In the genomic region with DNA sequence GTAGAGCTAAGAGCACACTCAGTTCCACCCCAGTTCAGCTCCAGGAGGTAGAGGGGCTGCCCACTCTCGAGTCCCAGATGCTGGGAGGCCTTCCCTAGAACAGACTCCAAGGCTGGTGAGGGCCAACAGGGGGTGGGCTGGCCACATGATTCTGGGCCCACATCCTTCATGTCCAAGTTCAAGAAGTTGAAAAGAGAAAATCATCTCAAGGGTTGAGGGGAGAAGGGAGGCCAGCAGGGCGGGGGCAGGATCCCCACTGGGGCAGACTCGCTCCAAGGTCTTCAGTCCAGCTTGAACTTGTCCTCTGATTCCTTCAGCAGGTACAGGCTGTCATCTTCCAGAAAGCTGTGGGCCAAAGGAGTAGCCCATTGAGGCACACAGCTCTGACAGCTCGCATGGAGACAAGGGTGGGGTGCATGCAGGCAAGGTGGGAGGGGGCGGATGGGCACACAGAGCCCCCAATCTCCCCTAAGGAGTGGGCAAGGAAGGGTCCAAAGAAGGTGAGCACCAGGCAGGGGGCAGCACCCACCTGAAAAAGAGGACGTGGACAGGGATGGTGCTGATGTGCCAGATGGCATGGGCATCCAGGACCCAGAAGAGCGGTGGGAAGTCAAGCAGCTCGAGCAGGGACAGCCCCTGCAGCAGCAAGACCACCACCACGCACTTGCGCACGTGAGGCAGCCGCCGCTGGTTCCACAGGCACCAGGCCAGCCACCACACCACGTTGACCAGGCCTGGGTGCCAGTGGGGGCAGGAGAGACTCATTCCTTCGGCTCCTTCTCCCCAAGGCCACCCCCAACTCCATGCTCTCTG, we compare ENCODE assay signal across 16 cellular contexts. TPM values are rescaled to one million over a fixed set of nuclear protein-coding genes. Genes with fewer than 3 reads are reported as not detected.
DNase-seq lines count a peak whose midpoint lies in the region; ATAC-seq, FAIRE-seq and TF ChIP-seq lines count a peak whose summit lies in the region.
"Had no signal": no experiment of that assay in that cellular context is flagged by ENCODE, and none has a peak within 500 bp of the region (broad histone marks: within the 10 kb centered on the region; RNA-seq: fewer than 3 reads in every experiment).

No MANE protein-coding gene starts in this region.

- H3K4me1 ChIP-seq in astrocyte (ENCODE audit: insufficient read depth, low read length) (no peaks in the 10 kb centered on the region), mucosa of rectum (ENCODE audit: control insufficient read depth in 2 of 2, insufficient read depth in 2 of 2, low read length in 2 of 2) (peaks cover 41 to 46% of the 10 kb centered on the region in 2 donors)

- peaks cover 6% of the 10 kb centered on the region for H3K4me1 Mint-ChIP-seq in astrocyte (ENCODE audit: low read depth, unreplicated experiment)

- intact Hi-C loops in Right ventricle myocardium superior (cut with DNase I), result loop anchor here (5.0 kb wide), 1 partner anchor 35 kb away; a partner anchor contains a TSS
- intact Hi-C loops in cardiac septum (cut with DNase I), result no loop called here

- CTCF ChIA-PET in HEK293T (lab: Yijun Ruan, JAX), result interaction anchor here (0.8 to 6.1 kb wide), 4 partner anchors 19 to 83 kb away, joined by 3 to 77 read pairs (median 16); no protein-coding TSS in a partner anchor

- H4K20me1 ChIP-seq in astrocyte (ENCODE audit: insufficient read depth, low read length), result no peaks in the 10 kb centered on the region

- H3K36me3 Mint-ChIP-seq in astrocyte (ENCODE audit: low read depth, unreplicated experiment), result no peaks in the 10 kb centered on the region
- H3K36me3 Mint-ChIP-seq: CD4-positive, alpha-beta memory T cell; memory B cell had no signal

- no peaks in the 10 kb centered on the region for H3K9me3 Mint-ChIP-seq in astrocyte (ENCODE audit: unreplicated experiment)
- H3K9me3 Mint-ChIP-seq: activated T-helper 2 cell treated with anti-CD3 and anti-CD28 coated beads, Interferon-gamma antibody, Interleukin-2, Interleukin-4, amounts not matched to agents 10 μg/mL and 5 μg/mL and 100 μg/mL, durations not matched to agents 14 hours and 24 hours and 36 hours; CD4-positive, alpha-beta memory T cell; memory B cell; T-helper 1 cell treated with Interleukin-12 subunit alpha and Interleukin-12 subunit beta and Interleukin-4 antibody, amounts not matched to agents 30 μg/mL and 1 μg/mL, for 36 hours had no signal

- peak overlapping the region; percentile 58 for H3K27ac Mint-ChIP-seq in astrocyte (ENCODE audit: unreplicated experiment)
- H3K27ac Mint-ChIP-seq: activated T-helper 2 cell treated with anti-CD3 and anti-CD28 coated beads, Interferon-gamma antibody, Interleukin-2, Interleukin-4, amounts not matched to agents 10 μg/mL and 5 μg/mL and 100 μg/mL, durations not matched to agents 14 hours and 24 hours and 36 hours; T-helper 1 cell treated with Interleukin-12 subunit alpha and Interleukin-12 subunit beta and Interleukin-4 antibody, amounts not matched to agents 30 μg/mL and 1 μg/mL, for 36 hours had no signal

- H3K36me3 ChIP-seq in astrocyte (ENCODE audit: insufficient read depth, low read length), result no peaks in the 10 kb centered on the region
- H3K36me3 ChIP-seq in mucosa of rectum (ENCODE audit: control insufficient read depth in 2 of 2, insufficient read depth in 2 of 2, low read length in 2 of 2), result peaks cover 0 to 3% of the 10 kb centered on the region in 2 donors
- H3K36me3 ChIP-seq: neutrophil, tibial nerve had no signal

- no peak overlapping the region for H3K4me2 ChIP-seq in astrocyte (ENCODE audit: low read length)

- no peak overlapping the region for H3K4me3 Mint-ChIP-seq in astrocyte (ENCODE audit: unreplicated experiment)
- H3K4me3 Mint-ChIP-seq: T-helper 1 cell treated with Interleukin-12 subunit alpha and Interleukin-12 subunit beta and Interleukin-4 antibody, amounts not matched to agents 30 μg/mL and 1 μg/mL, for 36 hours had no signal

- no peak overlapping the region for H3K4me3 ChIP-seq in astrocyte (ENCODE audit: insufficient read depth, low read depth, low read length)
- H3K4me3 ChIP-seq in mucosa of rectum (ENCODE audit: low read length in 2 of 2), result no peak overlapping the region
- H3K4me3 ChIP-seq: tibial nerve had no signal

- no peak for ATAC-seq in Right ventricle myocardium superior (ENCODE audit: poor library complexity)
- no peak for ATAC-seq in HG02970 (IDR thresholded peaks at IDR 0.05; ENCODE audit: low FRiP score, unreplicated experiment)
- ATAC-seq in GM18907 (IDR thresholded peaks at IDR 0.05; ENCODE audit: unreplicated experiment), result no peak

- peaks cover 48% of the 10 kb centered on the region for H3K27me3 Mint-ChIP-seq in astrocyte (ENCODE audit: low read depth, unreplicated experiment)

- POLR2A ChIA-PET in HEK293T (lab: Yijun Ruan, JAX), result interaction anchor here (1.0 to 2.4 kb wide), 4 partner anchors 15 to 27 kb away, joined by 4 to 15 read pairs (median 8); a partner anchor contains a TSS

- FAIRE-seq in astrocyte (lab: Jason Lieb, UNC), result no peak
- peak; percentile 37 for FAIRE-seq in urothelium cell line (lab: Jason Lieb, UNC)

- H3K9me3 ChIP-seq in astrocyte (ENCODE audit: insufficient read depth, low read depth, low read length) (no peaks in the 10 kb centered on the region), mucosa of rectum (ENCODE audit: control insufficient read depth in 2 of 2, low read length in 2 of 2) (no peaks in the 10 kb centered on the region)
- H3K9me3 ChIP-seq: neutrophil, tibial nerve had no signal

- H3K27ac ChIP-seq in astrocyte (ENCODE audit: low read depth, low read length) (no peak overlapping the region), mucosa of rectum (ENCODE audit: low read depth in 2 of 2, low read length in 2 of 2) (peak overlapping the region; percentile 63 to 65)
- H3K27ac ChIP-seq: neutrophil, tibial nerve had no signal

- no peak for TF ChIP-seq CTCF in astrocyte (IDR thresholded peaks at IDR 0.05; ENCODE audit: insufficient read depth, low read depth, low read length)

- H3K9ac ChIP-seq in astrocyte (ENCODE audit: low read length) (no peak overlapping the region), mucosa of rectum (ENCODE audit: low read depth in 1 of 2, low read length in 2 of 2) (peak overlapping the region in 1 of 2 donors; percentile 52)

- peak; percentile 37 for DNase-seq in Right ventricle myocardium superior
- no peak for DNase-seq in cardiac septum (ENCODE audit: low spot score)
- DNase-seq in astrocyte (ENCODE audit: low read depth), result no peak
- no peak for DNase-seq in urothelium cell line (ENCODE audit: low spot score)
- no peak for DNase-seq in HEK293T (ENCODE audit: extremely low spot score)
- DNase-seq: activated CD4-positive, CD25-positive, alpha-beta regulatory T cell; CD4-positive, alpha-beta memory T cell had no signal

- H3K79me2 ChIP-seq in astrocyte (ENCODE audit: insufficient read depth, low read length), result no peaks in the 10 kb centered on the region

- no peak overlapping the region for H2AFZ ChIP-seq in astrocyte (ENCODE audit: low read depth, low read length)

- peaks cover 19% of the 10 kb centered on the region for H3K27me3 ChIP-seq in astrocyte (ENCODE audit: insufficient read depth, low read length)
- peaks cover 8% of the 10 kb centered on the region in 2 donors for H3K27me3 ChIP-seq in mucosa of rectum (ENCODE audit: control insufficient read depth in 2 of 2, insufficient read depth in 2 of 2, low read length in 2 of 2)

TF ChIP-seq in HEK293T, 16 proteins besides CTCF, POLR2A, EP300 and RAD21:
- TF ChIP-seq SUZ12 (IDR thresholded peaks at IDR 0.05) (no peak), L3MBTL2 (conservative IDR thresholded peaks at IDR 0.05) (no peak), NFRKB (IDR thresholded peaks at IDR 0.05) (no peak), ZNF384 (IDR thresholded peaks at IDR 0.05) (no peak), FOXA1 (IDR thresholded peaks at IDR 0.05) (no peak)
- TF ChIP-seq, protein P1, sequence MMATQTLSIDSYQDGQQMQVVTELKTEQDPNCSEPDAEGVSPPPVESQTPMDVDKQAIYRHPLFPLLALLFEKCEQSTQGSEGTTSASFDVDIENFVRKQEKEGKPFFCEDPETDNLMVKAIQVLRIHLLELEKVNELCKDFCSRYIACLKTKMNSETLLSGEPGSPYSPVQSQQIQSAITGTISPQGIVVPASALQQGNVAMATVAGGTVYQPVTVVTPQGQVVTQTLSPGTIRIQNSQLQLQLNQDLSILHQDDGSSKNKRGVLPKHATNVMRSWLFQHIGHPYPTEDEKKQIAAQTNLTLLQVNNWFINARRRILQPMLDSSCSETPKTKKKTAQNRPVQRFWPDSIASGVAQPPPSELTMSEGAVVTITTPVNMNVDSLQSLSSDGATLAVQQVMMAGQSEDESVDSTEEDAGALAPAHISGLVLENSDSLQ (IDR thresholded peaks at IDR 0.05), result no peak

RNA-seq across cellular contexts. Expression of a gene that starts 4.5 kb away (rescaled TPM):
- total RNA-seq in Right ventricle myocardium superior, result 7.1 TPM
- 10.9 TPM for total RNA-seq in cardiac septum
- total RNA-seq in astrocyte, result 0.59 and 1.5 TPM in 2 replicates
- total RNA-seq: A673; activated T-helper 2 cell treated with anti-CD3 and anti-CD28 coated beads, Interferon-gamma antibody, Interleukin-2, Interleukin-4, amounts not matched to agents 10 μg/mL and 5 μg/mL and 100 μg/mL, durations not matched to agents 14 hours and 24 hours and 36 hours had no signal

RNA-seq across cellular contexts. Expression of a gene that starts 7.6 kb away (rescaled TPM):
- total RNA-seq in Right ventricle myocardium superior, result 5,900 TPM
- total RNA-seq in cardiac septum, result 4,725 TPM
- total RNA-seq in astrocyte, result 0.98 and 1.4 TPM in 2 replicates

RNA-seq across cellular contexts. Expression of a gene that starts 15.1 kb away (rescaled TPM):
- total RNA-seq in Right ventricle myocardium superior (10.0 TPM), cardiac septum (15.3 TPM), astrocyte (12.2 and 15.6 TPM in 2 replicates)

RNA-seq across cellular contexts. Expression of a gene that starts 27.1 kb away (rescaled TPM):
- total RNA-seq in Right ventricle myocardium superior, result 64.2 TPM
- 84.4 TPM for total RNA-seq in cardiac septum
- 64.0 and 70.4 TPM in 2 replicates for total RNA-seq in astrocyte

RNA-seq across cellular contexts. Expression of a gene that starts 35.8 kb away (rescaled TPM):
- total RNA-seq in Right ventricle myocardium superior (13.9 TPM), cardiac septum (21.9 TPM), astrocyte (51.2 and 62.1 TPM in 2 replicates)

Comparison
In these comparisons a context has a peak if more than half of its experiments do, and no peak if none do; other contexts are left out.
1. RNA of a gene that starts 7.6 kb away (total RNA-seq): 5,900 TPM in Right ventricle myocardium superior (single experiment) and 4,725 TPM in cardiac septum (single experiment); 0.98 to 1.4 TPM in astrocyte; every median in the first group is over 1,000 times any median in the second.